In the genomic region with DNA sequence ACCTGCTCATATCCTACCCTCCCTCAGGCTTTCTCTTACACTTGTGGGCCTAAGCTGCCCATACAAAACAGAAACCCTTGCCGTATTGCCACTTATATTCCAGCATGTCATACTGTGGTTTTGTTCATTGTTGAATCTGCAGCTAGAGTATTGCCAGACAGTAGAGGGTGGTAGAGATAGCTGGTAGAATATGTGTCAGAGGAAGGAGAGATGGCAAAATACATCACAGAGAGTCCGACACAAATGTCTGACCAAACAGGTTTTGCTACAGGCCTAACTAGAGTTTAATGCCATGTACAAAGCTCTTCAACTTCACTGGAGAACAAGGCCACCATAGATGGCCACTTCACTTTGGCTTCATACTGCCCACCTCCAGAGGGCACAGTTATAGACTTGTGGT, we compare ENCODE assay signal across 17 cellular contexts.
A peak's percentile ranks its signal among the peaks of the same experiment; 100 is the strongest.
DNase-seq lines count a peak whose midpoint lies in the region; ATAC-seq and TF ChIP-seq lines count a peak whose summit lies in the region.
"Had no signal": no experiment of that assay in that cellular context is flagged by ENCODE, and none has a peak within 500 bp of the region (broad histone marks: within the 10 kb centered on the region; RNA-seq: fewer than 3 reads in every experiment).

No MANE protein-coding gene starts in this region.

- POLR2A ChIA-PET in PC-3 (lab: Charles Lee; ENCODE audit: unreplicated experiment) = no interaction called here

- ATAC-seq in PC-3 (no peak; the same call in 1 of the 2 replicates), HG03565 (IDR thresholded peaks at IDR 0.05; ENCODE audit: unreplicated experiment) (no peak)
- ATAC-seq: CD8-positive, alpha-beta T cell had no signal

- no peaks in the 10 kb centered on the region for H3K9me2 ChIP-seq in PC-3 (replicated peaks; ENCODE audit: low read length)

- H4K20me1 ChIP-seq in PC-3 (ENCODE audit: low read length) = no peaks in the 10 kb centered on the region

- H3K9ac ChIP-seq in PC-3 (ENCODE audit: low read length) = no peak overlapping the region

- DNase-seq in COR-L47 (lab: John Stamatoyannopoulos, UW) (peak; percentile 1), NCI-H1436 (lab: John Stamatoyannopoulos, UW) (peak; percentile 12), PC-3 (peak; percentile 48), inferior parietal cortex (ENCODE audit: extremely low spot score) (peak; percentile 23), HCEC 1CT (no peak), NCI-H146 treated with DMSO at 0.1 percent for 48 hours (lab: John Stamatoyannopoulos, UW; ENCODE audit: unreplicated experiment) (no peak)
- no peak for DNase-seq in effector CD8-positive, alpha-beta T cell (lab: John Stamatoyannopoulos, UW)
- DNase-seq: activated effector memory CD4-positive, alpha-beta T cell treated with anti-CD3 and anti-CD28 coated beads, Interleukin-2, amount 50 U/mL, for 16 hours; CD8-positive, alpha-beta T cell; EL; HFFc6; Kasumi-1; NCI-H146; SHP77 treated with DMSO at 0.1 percent for 48 hours; stimulated activated CD4-positive, alpha-beta T cell treated with anti-CD3 and anti-CD28 coated beads, Interleukin-2, amount 100 ng/mL, for 48 hours; T-helper 2 cell had no signal

- no peaks in the 10 kb centered on the region for H3K79me2 ChIP-seq in PC-3 (ENCODE audit: low read length)

- intact Hi-C loops in PC-3 (cut with micrococcal nuclease) = no loop called here

- no TSS peak for BruUV-seq in PC-3 (replicated peaks; lab: Mats Ljungman, UMichigan)

- H3K4me2 ChIP-seq in PC-3 (ENCODE audit: low read length) = peak overlapping the region; percentile 43

- H3K27me3 ChIP-seq in PC-3 (ENCODE audit: low read length) = no peaks in the 10 kb centered on the region

- no peak overlapping the region for H3K27ac ChIP-seq in PC-3 (ENCODE audit: low read length)

- H3K4me3 ChIP-seq in PC-3 (ENCODE audit: low read length) = no peak overlapping the region

- peak overlapping the region; percentile 64 for H2AFZ ChIP-seq in PC-3 (ENCODE audit: low read length)

- CTCF ChIA-PET in PC-3 (lab: Charles Lee) = no interaction called here

- no peaks in the 10 kb centered on the region for H3K36me3 ChIP-seq in PC-3 (ENCODE audit: low read depth, low read length)

- H3K9me3 ChIP-seq in PC-3 (ENCODE audit: low read length) = no peaks in the 10 kb centered on the region

- peak; percentile 53 for TF ChIP-seq CTCF in PC-3 (conservative IDR thresholded peaks at IDR 0.05; ENCODE audit: low read depth, low read length)

- H3K4me1 ChIP-seq in PC-3 (ENCODE audit: insufficient read depth, low read length) = peaks cover 13% of the 10 kb centered on the region

- H3F3A ChIP-seq in PC-3 (ENCODE audit: low read length, unreplicated experiment) = no peaks in the 10 kb centered on the region

Comparison
In these comparisons a context has a peak if more than half of its experiments do, and no peak if none do; other contexts are left out.
1. DNase-seq: peak in COR-L47 (single experiment), NCI-H1436 (single experiment), PC-3 (single experiment) and inferior parietal cortex (single experiment); none in HCEC 1CT (single experiment), NCI-H146 treated with DMSO at 0.1 percent for 48 hours (single experiment) and effector CD8-positive, alpha-beta T cell (single experiment).